ENCODE assay signal across 8 cellular contexts in genomic region chr16:81746566-81746965, GRCh38. TPM values are rescaled to one million over a fixed set of nuclear protein-coding genes. Genes with fewer than 3 reads are reported as not detected.
A peak's percentile ranks its signal among the peaks of the same experiment; 100 is the strongest.
DNase-seq lines count a peak whose midpoint lies in the region; ATAC-seq and TF ChIP-seq lines count a peak whose summit lies in the region.

No MANE protein-coding gene starts in this region.

- H3K9ac ChIP-seq in adipocyte (ENCODE audit: low read length), result no peak overlapping the region

- peaks cover 10% of the 10 kb centered on the region for H3K27me3 ChIP-seq in adipocyte (replicated peaks; ENCODE audit: control insufficient read depth, insufficient read depth, low read length)
- H3K27me3 ChIP-seq in right lobe of liver, result no peaks in the 10 kb centered on the region

- H3K27me3 Mint-ChIP-seq in activated naive CD4-positive, alpha-beta T cell treated with anti-CD3 and anti-CD28 coated beads, Interleukin-2, amount 50 U/mL, for 24 hours, result no peaks in the 10 kb centered on the region
- peaks cover 8% of the 10 kb centered on the region for H3K27me3 Mint-ChIP-seq in type B pancreatic cell

- DNase-seq in activated naive CD4-positive, alpha-beta T cell treated with Interleukin-2 at 50 U/mL for 16 hours, result no peak
- DNase-seq in adipocyte (ENCODE audit: low read depth) (no peak), right lobe of liver (no peak), type B pancreatic cell (ENCODE audit: extremely low spot score, unreplicated experiment) (no peak), substantia nigra (lab: John Stamatoyannopoulos, UW) (no peak)

- peaks cover 10% of the 10 kb centered on the region for H3K4me1 Mint-ChIP-seq in activated naive CD4-positive, alpha-beta T cell treated with anti-CD3 and anti-CD28 coated beads, Interleukin-2, amount 50 U/mL, for 24 hours
- H3K4me1 Mint-ChIP-seq in type B pancreatic cell (ENCODE audit: unreplicated experiment), result peaks cover 6% of the 10 kb centered on the region

- peaks cover 3% of the 10 kb centered on the region for H3K4me1 ChIP-seq in adipocyte (ENCODE audit: control insufficient read depth, insufficient read depth, low read length)
- H3K4me1 ChIP-seq in right lobe of liver, result peaks cover 0 to 4% (median 0%) of the 10 kb centered on the region in 4 donors

- no peaks in the 10 kb centered on the region for H3K9me3 ChIP-seq in adipocyte (ENCODE audit: control insufficient read depth, low read length)
- H3K9me3 ChIP-seq in right lobe of liver, result no peaks in the 10 kb centered on the region

- intact Hi-C loops in right lobe of liver (cut with DNase I), result no loop called here

- H3K36me3 Mint-ChIP-seq in activated naive CD4-positive, alpha-beta T cell treated with anti-CD3 and anti-CD28 coated beads, Interleukin-2, amount 50 U/mL, for 24 hours, result no peaks in the 10 kb centered on the region
- no peaks in the 10 kb centered on the region for H3K36me3 Mint-ChIP-seq in type B pancreatic cell

- H3K36me3 ChIP-seq in adipocyte (ENCODE audit: control insufficient read depth, insufficient read depth, low read length, severe bottlenecking), result no peaks in the 10 kb centered on the region
- H3K36me3 ChIP-seq in right lobe of liver, result no peaks in the 10 kb centered on the region

- WGBS in right lobe of liver (ENCODE audit: insufficient coverage, low coverage, low lambda C conversion rate, missing lambda C conversion rate), result 28% methylated on average over 5 of the region's 5 CpGs

- no peak for TF ChIP-seq POLR2A in right lobe of liver (IDR thresholded peaks at IDR 0.05)

- no peak overlapping the region for H3K27ac Mint-ChIP-seq in activated naive CD4-positive, alpha-beta T cell treated with anti-CD3 and anti-CD28 coated beads, Interleukin-2, amount 50 U/mL, for 24 hours
- H3K27ac Mint-ChIP-seq in type B pancreatic cell, result peak overlapping the region; percentile 76

- H3K9me3 Mint-ChIP-seq in activated naive CD4-positive, alpha-beta T cell treated with anti-CD3 and anti-CD28 coated beads, Interleukin-2, amount 50 U/mL, for 24 hours, result no peaks in the 10 kb centered on the region
- H3K9me3 Mint-ChIP-seq in type B pancreatic cell, result no peaks in the 10 kb centered on the region

- TF ChIP-seq CTCF in right lobe of liver (IDR thresholded peaks at IDR 0.05), result no peak
- no peak for TF ChIP-seq CTCF in type B pancreatic cell (conservative IDR thresholded peaks at IDR 0.05)

- H3K27ac ChIP-seq in right lobe of liver (peak overlapping the region in 1 of 3 donors; percentile 37), substantia nigra (ENCODE audit: low read depth, low read length, poor library complexity, severe bottlenecking) (no peak overlapping the region)

- ATAC-seq in right lobe of liver, result no peak
- ATAC-seq in GM21825 (IDR thresholded peaks at IDR 0.05; ENCODE audit: unreplicated experiment), result no peak
- no peak for ATAC-seq in GM19023 (IDR thresholded peaks at IDR 0.05; ENCODE audit: unreplicated experiment)

- peak overlapping the region; percentile 83 for H3K4me3 Mint-ChIP-seq in activated naive CD4-positive, alpha-beta T cell treated with anti-CD3 and anti-CD28 coated beads, Interleukin-2, amount 50 U/mL, for 24 hours
- peak overlapping the region; percentile 88 for H3K4me3 Mint-ChIP-seq in type B pancreatic cell

- H3K4me3 ChIP-seq in adipocyte (ENCODE audit: low read length) (peak overlapping the region; percentile 76), right lobe of liver (peak overlapping the region; percentile 37 to 55 (median 48))

RNA-seq across cellular contexts. Expression of gene PLCG2, which starts 32.5 kb away (rescaled TPM):
- total RNA-seq in right lobe of liver (10 to 100 TPM; 11.1 to 23.1 (median 17.7) TPM), type B pancreatic cell (ENCODE audit: low replicate concordance) (12.4 and 31.1 TPM in 2 replicates)
